Comparison of ENCODE assay signal across 24 cellular contexts in genomic region chr3:175692256-175692655, GRCh38.
"Had no signal": no experiment of that assay in that cellular context is flagged by ENCODE, and none has a peak within 500 bp of the region (broad histone marks: within the 10 kb centered on the region; RNA-seq: fewer than 3 reads in every experiment).

No MANE protein-coding gene starts in this region.

- H3K36me3 Mint-ChIP-seq: mesothelial cell of epicardium; natural killer cell treated with Interleukin-12 subunit alpha and Interleukin-12 subunit beta and Interleukin-15 and Interleukin-18, amount 100 ng/mL, for 72 hours; neural progenitor cell; stimulated activated naive B cell treated with anti-CD40 and anti-IgM and Interleukin-4, amounts not matched to agents 10 μg/mL and 1 μg/mL and 100 μg/mL, for 72 hours had no signal

- H3K27me3 ChIP-seq: esophagus squamous epithelium, gastrocnemius medialis, heart right ventricle, neural progenitor cell, pancreas, right lobe of liver, testis, tibial nerve, upper lobe of right lung, vagina had no signal

- H3K27me3 Mint-ChIP-seq: dendritic cell treated with granulocyte-macrophage colony-stimulating factor and Interleukin-4, amounts not matched to agents 40 ng/mL and 50 ng/mL, for 4 days; effector memory CD8-positive, alpha-beta T cell; natural killer cell treated with Interleukin-12 subunit alpha and Interleukin-12 subunit beta and Interleukin-15 and Interleukin-18, amount 100 ng/mL, for 72 hours; progenitor cell of endocrine pancreas; stimulated activated naive B cell treated with anti-CD40 and anti-IgM and Interleukin-4, amounts not matched to agents 10 μg/mL and 1 μg/mL and 100 μg/mL, for 72 hours; stimulated activated naive CD8-positive, alpha-beta T cell treated with anti-CD3 and anti-CD28 coated beads, Interleukin-15, amount 100 ng/mL, for 72 hours had no signal

- H3K27ac ChIP-seq: esophagus squamous epithelium, gastrocnemius medialis, heart right ventricle, neural progenitor cell, pancreas, right lobe of liver, skin epidermis, testis, tibial nerve, upper lobe of right lung, vagina had no signal

- H3K9ac ChIP-seq: neural progenitor cell had no signal

- H3K4me3 Mint-ChIP-seq: dendritic cell treated with granulocyte-macrophage colony-stimulating factor and Interleukin-4, amounts not matched to agents 40 ng/mL and 50 ng/mL, for 4 days; effector memory CD8-positive, alpha-beta T cell; mesothelial cell of epicardium; natural killer cell treated with Interleukin-12 subunit alpha and Interleukin-12 subunit beta and Interleukin-15 and Interleukin-18, amount 100 ng/mL, for 72 hours; neural progenitor cell; stimulated activated naive B cell treated with anti-CD40 and anti-IgM and Interleukin-4, amounts not matched to agents 10 μg/mL and 1 μg/mL and 100 μg/mL, for 72 hours; stimulated activated naive CD8-positive, alpha-beta T cell treated with anti-CD3 and anti-CD28 coated beads, Interleukin-15, amount 100 ng/mL, for 72 hours had no signal

- DNase-seq: effector memory CD8-positive, alpha-beta T cell; esophagus squamous epithelium; gastrocnemius medialis; heart right ventricle; islet precursor cell; nucleus accumbens; pancreas; retina; right lobe of liver; stimulated activated CD4-positive, alpha-beta T cell treated with anti-CD3 and anti-CD28 coated beads, Interleukin-2, amount 100 ng/mL, for 24 hours; stimulated activated CD4-positive, alpha-beta T cell treated with anti-CD3 and anti-CD28 coated beads, Interleukin-4, amount 100 ng/mL, for 4 hours; stimulated activated naive B cell treated with anti-CD40 and anti-IgM and Interleukin-4, amounts not matched to agents 10 μg/mL and 1 μg/mL and 100 μg/mL, for 72 hours; stimulated activated naive CD8-positive, alpha-beta T cell treated with anti-CD3 and anti-CD28 coated beads, Interleukin-15, amount 100 ng/mL, for 72 hours; testis; upper lobe of right lung had no signal

- H2AFZ ChIP-seq: neural progenitor cell had no signal

- H3K9me3 ChIP-seq: esophagus squamous epithelium, gastrocnemius medialis, heart right ventricle, pancreas, right lobe of liver, testis, tibial nerve, upper lobe of right lung, vagina had no signal

- H3K4me3 ChIP-seq: esophagus squamous epithelium, gastrocnemius medialis, heart right ventricle, neural progenitor cell, pancreas, right lobe of liver, skin epidermis, testis, tibial nerve, upper lobe of right lung, vagina had no signal

- H3K4me1 Mint-ChIP-seq: neural progenitor cell; stimulated activated naive B cell treated with anti-CD40 and anti-IgM and Interleukin-4, amounts not matched to agents 10 μg/mL and 1 μg/mL and 100 μg/mL, for 72 hours; stimulated activated naive CD8-positive, alpha-beta T cell treated with anti-CD3 and anti-CD28 coated beads, Interleukin-15, amount 100 ng/mL, for 72 hours had no signal

- H3K27ac Mint-ChIP-seq: dendritic cell treated with granulocyte-macrophage colony-stimulating factor and Interleukin-4, amounts not matched to agents 40 ng/mL and 50 ng/mL, for 4 days; effector memory CD8-positive, alpha-beta T cell; mesothelial cell of epicardium; natural killer cell treated with Interleukin-12 subunit alpha and Interleukin-12 subunit beta and Interleukin-15 and Interleukin-18, amount 100 ng/mL, for 72 hours; neural progenitor cell; progenitor cell of endocrine pancreas; stimulated activated naive B cell treated with anti-CD40 and anti-IgM and Interleukin-4, amounts not matched to agents 10 μg/mL and 1 μg/mL and 100 μg/mL, for 72 hours; stimulated activated naive CD8-positive, alpha-beta T cell treated with anti-CD3 and anti-CD28 coated beads, Interleukin-15, amount 100 ng/mL, for 72 hours had no signal

- H3K9me3 Mint-ChIP-seq: dendritic cell treated with granulocyte-macrophage colony-stimulating factor and Interleukin-4, amounts not matched to agents 40 ng/mL and 50 ng/mL, for 4 days; mesothelial cell of epicardium; neural progenitor cell; stimulated activated naive B cell treated with anti-CD40 and anti-IgM and Interleukin-4, amounts not matched to agents 10 μg/mL and 1 μg/mL and 100 μg/mL, for 72 hours; stimulated activated naive CD8-positive, alpha-beta T cell treated with anti-CD3 and anti-CD28 coated beads, Interleukin-15, amount 100 ng/mL, for 72 hours had no signal

- H3K36me3 ChIP-seq: esophagus squamous epithelium, gastrocnemius medialis, heart right ventricle, neural progenitor cell, pancreas, right lobe of liver, tibial nerve, upper lobe of right lung, vagina had no signal

- H3K4me2 ChIP-seq: neural progenitor cell had no signal

- H3K4me1 ChIP-seq: esophagus squamous epithelium, gastrocnemius medialis, heart right ventricle, neural progenitor cell, pancreas, right lobe of liver, testis, tibial nerve, upper lobe of right lung, vagina had no signal

- ATAC-seq: effector memory CD8-positive, alpha-beta T cell; gastrocnemius medialis; heart right ventricle; left lobe of liver; natural killer cell treated with Interleukin-12 subunit alpha and Interleukin-12 subunit beta and Interleukin-15 and Interleukin-18, amount 100 ng/mL, for 72 hours; pancreas; right lobe of liver; stimulated activated naive B cell treated with anti-CD40 and anti-IgM and Interleukin-4, amounts not matched to agents 10 μg/mL and 1 μg/mL and 100 μg/mL, for 72 hours; stimulated activated naive CD8-positive, alpha-beta T cell treated with anti-CD3 and anti-CD28 coated beads, Interleukin-15, amount 100 ng/mL, for 72 hours; upper lobe of right lung had no signal
